Comparison of ENCODE assay signal across 1 cellular context in the genomic region with DNA sequence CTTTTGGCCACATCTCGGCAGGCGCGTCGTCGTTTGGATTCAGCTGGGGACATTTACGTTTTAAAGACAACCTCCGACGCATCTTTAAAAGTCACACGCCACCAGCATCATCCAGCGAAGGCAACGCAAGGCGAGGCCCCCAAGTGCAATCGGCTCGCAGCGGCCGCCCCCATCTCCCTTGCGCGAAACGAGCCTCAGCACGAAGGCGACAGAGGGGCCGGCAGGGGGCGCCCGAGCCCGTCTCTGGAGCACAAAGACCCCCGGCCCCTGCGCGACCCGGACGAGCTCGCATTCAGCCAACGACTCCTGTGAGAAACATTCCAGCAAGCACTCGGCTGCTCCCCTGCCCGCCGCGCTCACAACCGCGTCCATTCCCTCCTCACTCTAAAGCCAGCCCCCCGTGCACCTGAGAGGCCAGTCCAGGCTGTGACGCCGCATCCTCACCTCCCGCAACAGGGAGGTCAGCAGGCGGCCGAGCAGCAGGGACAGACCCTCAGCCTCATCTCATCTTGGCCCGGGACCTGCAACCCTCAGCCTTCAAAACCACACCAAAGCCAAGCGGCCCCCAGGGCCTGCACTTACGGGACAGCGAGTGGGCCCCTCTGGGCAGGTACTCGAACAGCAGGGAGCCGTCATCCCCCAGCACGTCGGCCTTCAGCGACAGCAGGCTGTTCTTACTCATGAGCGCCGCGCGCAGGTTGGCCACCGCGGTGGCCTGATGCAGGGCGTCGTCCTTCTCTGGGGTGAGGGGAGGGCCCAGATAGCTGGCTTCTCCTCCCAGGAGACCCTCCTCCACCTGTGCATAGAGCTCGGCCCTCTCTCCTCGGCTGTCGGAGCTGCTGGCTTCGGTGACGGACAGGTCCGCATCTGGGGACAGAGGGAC.
TF ChIP-seq lines count a peak whose summit lies in the region.

No MANE protein-coding gene starts in this region.

TF ChIP-seq in K562, 482 proteins besides CTCF, POLR2A, EP300 and RAD21 (continued from another document):
- TF ChIP-seq, protein P1, sequence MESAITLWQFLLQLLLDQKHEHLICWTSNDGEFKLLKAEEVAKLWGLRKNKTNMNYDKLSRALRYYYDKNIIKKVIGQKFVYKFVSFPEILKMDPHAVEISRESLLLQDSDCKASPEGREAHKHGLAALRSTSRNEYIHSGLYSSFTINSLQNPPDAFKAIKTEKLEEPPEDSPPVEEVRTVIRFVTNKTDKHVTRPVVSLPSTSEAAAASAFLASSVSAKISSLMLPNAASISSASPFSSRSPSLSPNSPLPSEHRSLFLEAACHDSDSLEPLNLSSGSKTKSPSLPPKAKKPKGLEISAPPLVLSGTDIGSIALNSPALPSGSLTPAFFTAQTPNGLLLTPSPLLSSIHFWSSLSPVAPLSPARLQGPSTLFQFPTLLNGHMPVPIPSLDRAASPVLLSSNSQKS (CRISPR knock-in tag; IDR thresholded peaks at IDR 0.05), result no peak
- TF ChIP-seq ZNF197 (CRISPR knock-in tag; IDR thresholded peaks at IDR 0.05; ENCODE audit: low read depth) (no peak), PHF21A (IDR thresholded peaks at IDR 0.05; ENCODE audit: borderline replicate concordance, low read depth) (no peak), FOXK2 (conservative IDR thresholded peaks at IDR 0.05 in 1 of 2, IDR thresholded peaks at IDR 0.05 in 1 of 2; ENCODE audit: low read depth in 2 of 2) (no peak), MYC (IDR thresholded peaks at IDR 0.05; ENCODE audit: low read depth, low read length) (no peak), MYC (CRISPR knock-in tag; IDR thresholded peaks at IDR 0.05; ENCODE audit: borderline replicate concordance, low read depth) (no peak), RBBP5 (IDR thresholded peaks at IDR 0.05; ENCODE audit: borderline replicate concordance, insufficient read depth, low read length, poor library complexity, severe bottlenecking) (no peak), TRIM24 (IDR thresholded peaks at IDR 0.05) (no peak), SMARCB1 (IDR thresholded peaks at IDR 0.05; ENCODE audit: insufficient read length, low read depth) (no peak), CEBPG (CRISPR knock-in tag; IDR thresholded peaks at IDR 0.05) (peak; percentile 47; the same call in 1 of the 2 replicates), CEBPG (tag; conservative IDR thresholded peaks at IDR 0.05 in 1 of 2, IDR thresholded peaks at IDR 0.05 in 1 of 2) (no peak), SMAD4 (CRISPR knock-in tag; conservative IDR thresholded peaks at IDR 0.05) (no peak), ATF1 (CRISPR knock-in tag; IDR thresholded peaks at IDR 0.05) (no peak), ATF1 (tag; IDR thresholded peaks at IDR 0.05) (no peak), CREM (IDR thresholded peaks at IDR 0.05; ENCODE audit: low read depth) (0 out of 2 replicates have a peak, but pooled peaks have one; percentile 5), ZNF695 (CRISPR knock-in tag; IDR thresholded peaks at IDR 0.05) (no peak), CSDE1 (IDR thresholded peaks at IDR 0.05) (no peak), U2AF2 (optimal IDR thresholded peaks at IDR 0.05; ENCODE audit: low read depth, low read length) (no peak), BRCA1 (IDR thresholded peaks at IDR 0.05) (no peak), BRCA1 (CRISPR knock-in tag; IDR thresholded peaks at IDR 0.05) (no peak), COPS2 (conservative IDR thresholded peaks at IDR 0.05) (no peak), GABPB2 (CRISPR knock-in tag; conservative IDR thresholded peaks at IDR 0.05) (no peak), ESRRA (IDR thresholded peaks at IDR 0.05; ENCODE audit: borderline replicate concordance, low read depth) (no peak), CBX8 (IDR thresholded peaks at IDR 0.05; ENCODE audit: borderline replicate concordance, extremely low read depth, low read depth, low read length, poor library complexity, severe bottlenecking) (no peak), KAT7 (CRISPR knock-in tag; IDR thresholded peaks at IDR 0.05; ENCODE audit: borderline replicate concordance) (no peak), STAG1 (CRISPR knock-in tag; IDR thresholded peaks at IDR 0.05; ENCODE audit: borderline replicate concordance) (peak; percentile 7; the same call in 1 of the 2 replicates), MECOM (CRISPR knock-in tag; IDR thresholded peaks at IDR 0.05) (no peak), MCM2 (IDR thresholded peaks at IDR 0.05; ENCODE audit: low read depth) (no peak), HOXB6 (CRISPR knock-in tag; IDR thresholded peaks at IDR 0.05; ENCODE audit: borderline replicate concordance) (no peak), ETV5 (CRISPR knock-in tag; IDR thresholded peaks at IDR 0.05; ENCODE audit: low read depth) (no peak), TOE1 (IDR thresholded peaks at IDR 0.05; ENCODE audit: borderline replicate concordance) (no peak), TOE1 (CRISPR knock-in tag; IDR thresholded peaks at IDR 0.05; ENCODE audit: borderline replicate concordance, low read depth) (no peak), ZZZ3 (IDR thresholded peaks at IDR 0.05) (no peak), ZBTB7A (IDR thresholded peaks at IDR 0.05; ENCODE audit: borderline replicate concordance, control insufficient read depth, low read depth, low read length) (peak; percentile 90), HNRNPK (IDR thresholded peaks at IDR 0.05; ENCODE audit: low read depth, low read length, poor library complexity, severe bottlenecking) (no peak), CCNT2 (IDR thresholded peaks at IDR 0.05; ENCODE audit: borderline replicate concordance, extremely low read depth, insufficient read length, low read depth, low read length) (no peak), BDP1 (IDR thresholded peaks at IDR 0.05; ENCODE audit: insufficient read depth, insufficient read length) (no peak), ZFX (CRISPR knock-in tag; IDR thresholded peaks at IDR 0.05) (no peak), TAF15 (IDR thresholded peaks at IDR 0.05; ENCODE audit: low read depth, low read length) (no peak), ZNF347 (CRISPR knock-in tag; IDR thresholded peaks at IDR 0.05; ENCODE audit: low read depth) (no peak), FOXP1 (CRISPR knock-in tag; IDR thresholded peaks at IDR 0.05) (no peak)
- TF ChIP-seq, protein P2, sequence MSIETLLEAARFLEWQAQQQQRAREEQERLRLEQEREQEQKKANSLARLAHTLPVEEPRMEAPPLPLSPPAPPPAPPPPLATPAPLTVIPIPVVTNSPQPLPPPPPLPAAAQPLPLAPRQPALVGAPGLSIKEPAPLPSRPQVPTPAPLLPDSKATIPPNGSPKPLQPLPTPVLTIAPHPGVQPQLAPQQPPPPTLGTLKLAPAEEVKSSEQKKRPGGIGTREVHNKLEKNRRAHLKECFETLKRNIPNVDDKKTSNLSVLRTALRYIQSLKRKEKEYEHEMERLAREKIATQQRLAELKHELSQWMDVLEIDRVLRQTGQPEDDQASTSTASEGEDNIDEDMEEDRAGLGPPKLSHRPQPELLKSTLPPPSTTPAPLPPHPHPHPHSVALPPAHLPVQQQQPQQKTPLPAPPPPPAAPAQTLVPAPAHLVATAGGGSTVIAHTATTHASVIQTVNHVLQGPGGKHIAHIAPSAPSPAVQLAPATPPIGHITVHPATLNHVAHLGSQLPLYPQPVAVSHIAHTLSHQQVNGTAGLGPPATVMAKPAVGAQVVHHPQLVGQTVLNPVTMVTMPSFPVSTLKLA (conservative IDR thresholded peaks at IDR 0.05), result no peak
- TF ChIP-seq, protein P3, sequence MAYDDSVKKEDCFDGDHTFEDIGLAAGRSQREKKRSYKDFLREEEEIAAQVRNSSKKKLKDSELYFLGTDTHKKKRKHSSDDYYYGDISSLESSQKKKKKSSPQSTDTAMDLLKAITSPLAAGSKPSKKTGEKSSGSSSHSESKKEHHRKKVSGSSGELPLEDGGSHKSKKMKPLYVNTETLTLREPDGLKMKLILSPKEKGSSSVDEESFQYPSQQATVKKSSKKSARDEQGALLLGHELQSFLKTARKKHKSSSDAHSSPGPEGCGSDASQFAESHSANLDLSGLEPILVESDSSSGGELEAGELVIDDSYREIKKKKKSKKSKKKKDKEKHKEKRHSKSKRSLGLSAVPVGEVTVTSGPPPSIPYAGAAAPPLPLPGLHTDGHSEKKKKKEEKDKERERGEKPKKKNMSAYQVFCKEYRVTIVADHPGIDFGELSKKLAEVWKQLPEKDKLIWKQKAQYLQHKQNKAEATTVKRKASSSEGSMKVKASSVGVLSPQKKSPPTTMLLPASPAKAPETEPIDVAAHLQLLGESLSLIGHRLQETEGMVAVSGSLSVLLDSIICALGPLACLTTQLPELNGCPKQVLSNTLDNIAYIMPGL (CRISPR knock-in tag; IDR thresholded peaks at IDR 0.05), result no peak
- TF ChIP-seq, protein P4, sequence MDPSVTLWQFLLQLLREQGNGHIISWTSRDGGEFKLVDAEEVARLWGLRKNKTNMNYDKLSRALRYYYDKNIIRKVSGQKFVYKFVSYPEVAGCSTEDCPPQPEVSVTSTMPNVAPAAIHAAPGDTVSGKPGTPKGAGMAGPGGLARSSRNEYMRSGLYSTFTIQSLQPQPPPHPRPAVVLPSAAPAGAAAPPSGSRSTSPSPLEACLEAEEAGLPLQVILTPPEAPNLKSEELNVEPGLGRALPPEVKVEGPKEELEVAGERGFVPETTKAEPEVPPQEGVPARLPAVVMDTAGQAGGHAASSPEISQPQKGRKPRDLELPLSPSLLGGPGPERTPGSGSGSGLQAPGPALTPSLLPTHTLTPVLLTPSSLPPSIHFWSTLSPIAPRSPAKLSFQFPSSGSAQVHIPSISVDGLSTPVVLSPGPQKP (CRISPR knock-in tag; IDR thresholded peaks at IDR 0.05), result no peak
- TF ChIP-seq, protein P5, sequence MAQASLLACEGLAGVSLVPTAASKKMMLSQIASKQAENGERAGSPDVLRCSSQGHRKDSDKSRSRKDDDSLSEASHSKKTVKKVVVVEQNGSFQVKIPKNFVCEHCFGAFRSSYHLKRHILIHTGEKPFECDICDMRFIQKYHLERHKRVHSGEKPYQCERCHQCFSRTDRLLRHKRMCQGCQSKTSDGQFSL (CRISPR knock-in tag; IDR thresholded peaks at IDR 0.05), result no peak
- TF ChIP-seq, protein P5 (tag; IDR thresholded peaks at IDR 0.05), result no peak
- TF ChIP-seq, protein P6, sequence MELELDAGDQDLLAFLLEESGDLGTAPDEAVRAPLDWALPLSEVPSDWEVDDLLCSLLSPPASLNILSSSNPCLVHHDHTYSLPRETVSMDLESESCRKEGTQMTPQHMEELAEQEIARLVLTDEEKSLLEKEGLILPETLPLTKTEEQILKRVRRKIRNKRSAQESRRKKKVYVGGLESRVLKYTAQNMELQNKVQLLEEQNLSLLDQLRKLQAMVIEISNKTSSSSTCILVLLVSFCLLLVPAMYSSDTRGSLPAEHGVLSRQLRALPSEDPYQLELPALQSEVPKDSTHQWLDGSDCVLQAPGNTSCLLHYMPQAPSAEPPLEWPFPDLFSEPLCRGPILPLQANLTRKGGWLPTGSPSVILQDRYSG (tag; conservative IDR thresholded peaks at IDR 0.05; ENCODE audit: low read depth), result no peak
- TF ChIP-seq, protein P7, sequence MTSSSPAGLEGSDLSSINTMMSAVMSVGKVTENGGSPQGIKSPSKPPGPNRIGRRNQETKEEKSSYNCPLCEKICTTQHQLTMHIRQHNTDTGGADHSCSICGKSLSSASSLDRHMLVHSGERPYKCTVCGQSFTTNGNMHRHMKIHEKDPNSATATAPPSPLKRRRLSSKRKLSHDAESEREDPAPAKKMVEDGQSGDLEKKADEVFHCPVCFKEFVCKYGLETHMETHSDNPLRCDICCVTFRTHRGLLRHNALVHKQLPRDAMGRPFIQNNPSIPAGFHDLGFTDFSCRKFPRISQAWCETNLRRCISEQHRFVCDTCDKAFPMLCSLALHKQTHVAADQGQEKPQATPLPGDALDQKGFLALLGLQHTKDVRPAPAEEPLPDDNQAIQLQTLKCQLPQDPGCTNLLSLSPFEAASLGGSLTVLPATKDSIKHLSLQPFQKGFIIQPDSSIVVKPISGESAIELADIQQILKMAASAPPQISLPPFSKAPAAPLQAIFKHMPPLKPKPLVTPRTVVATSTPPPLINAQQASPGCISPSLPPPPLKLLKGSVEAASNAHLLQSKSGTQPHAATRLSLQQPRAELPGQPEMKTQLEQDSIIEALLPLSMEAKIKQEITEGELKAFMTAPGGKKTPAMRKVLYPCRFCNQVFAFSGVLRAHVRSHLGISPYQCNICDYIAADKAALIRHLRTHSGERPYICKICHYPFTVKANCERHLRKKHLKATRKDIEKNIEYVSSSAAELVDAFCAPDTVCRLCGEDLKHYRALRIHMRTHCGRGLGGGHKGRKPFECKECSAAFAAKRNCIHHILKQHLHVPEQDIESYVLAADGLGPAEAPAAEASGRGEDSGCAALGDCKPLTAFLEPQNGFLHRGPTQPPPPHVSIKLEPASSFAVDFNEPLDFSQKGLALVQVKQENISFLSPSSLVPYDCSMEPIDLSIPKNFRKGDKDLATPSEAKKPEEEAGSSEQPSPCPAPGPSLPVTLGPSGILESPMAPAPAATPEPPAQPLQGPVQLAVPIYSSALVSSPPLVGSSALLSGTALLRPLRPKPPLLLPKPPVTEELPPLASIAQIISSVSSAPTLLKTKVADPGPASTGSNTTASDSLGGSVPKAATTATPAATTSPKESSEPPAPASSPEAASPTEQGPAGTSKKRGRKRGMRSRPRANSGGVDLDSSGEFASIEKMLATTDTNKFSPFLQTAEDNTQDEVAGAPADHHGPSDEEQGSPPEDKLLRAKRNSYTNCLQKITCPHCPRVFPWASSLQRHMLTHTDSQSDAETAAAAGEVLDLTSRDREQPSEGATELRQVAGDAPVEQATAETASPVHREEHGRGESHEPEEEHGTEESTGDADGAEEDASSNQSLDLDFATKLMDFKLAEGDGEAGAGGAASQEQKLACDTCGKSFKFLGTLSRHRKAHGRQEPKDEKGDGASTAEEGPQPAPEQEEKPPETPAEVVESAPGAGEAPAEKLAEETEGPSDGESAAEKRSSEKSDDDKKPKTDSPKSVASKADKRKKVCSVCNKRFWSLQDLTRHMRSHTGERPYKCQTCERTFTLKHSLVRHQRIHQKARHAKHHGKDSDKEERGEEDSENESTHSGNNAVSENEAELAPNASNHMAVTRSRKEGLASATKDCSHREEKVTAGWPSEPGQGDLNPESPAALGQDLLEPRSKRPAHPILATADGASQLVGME (CRISPR knock-in tag; IDR thresholded peaks at IDR 0.05), result no peak
- TF ChIP-seq, protein P8, sequence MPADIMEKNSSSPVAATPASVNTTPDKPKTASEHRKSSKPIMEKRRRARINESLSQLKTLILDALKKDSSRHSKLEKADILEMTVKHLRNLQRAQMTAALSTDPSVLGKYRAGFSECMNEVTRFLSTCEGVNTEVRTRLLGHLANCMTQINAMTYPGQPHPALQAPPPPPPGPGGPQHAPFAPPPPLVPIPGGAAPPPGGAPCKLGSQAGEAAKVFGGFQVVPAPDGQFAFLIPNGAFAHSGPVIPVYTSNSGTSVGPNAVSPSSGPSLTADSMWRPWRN (IDR thresholded peaks at IDR 0.05; ENCODE audit: low read depth), result no peak
- TF ChIP-seq, protein P9, sequence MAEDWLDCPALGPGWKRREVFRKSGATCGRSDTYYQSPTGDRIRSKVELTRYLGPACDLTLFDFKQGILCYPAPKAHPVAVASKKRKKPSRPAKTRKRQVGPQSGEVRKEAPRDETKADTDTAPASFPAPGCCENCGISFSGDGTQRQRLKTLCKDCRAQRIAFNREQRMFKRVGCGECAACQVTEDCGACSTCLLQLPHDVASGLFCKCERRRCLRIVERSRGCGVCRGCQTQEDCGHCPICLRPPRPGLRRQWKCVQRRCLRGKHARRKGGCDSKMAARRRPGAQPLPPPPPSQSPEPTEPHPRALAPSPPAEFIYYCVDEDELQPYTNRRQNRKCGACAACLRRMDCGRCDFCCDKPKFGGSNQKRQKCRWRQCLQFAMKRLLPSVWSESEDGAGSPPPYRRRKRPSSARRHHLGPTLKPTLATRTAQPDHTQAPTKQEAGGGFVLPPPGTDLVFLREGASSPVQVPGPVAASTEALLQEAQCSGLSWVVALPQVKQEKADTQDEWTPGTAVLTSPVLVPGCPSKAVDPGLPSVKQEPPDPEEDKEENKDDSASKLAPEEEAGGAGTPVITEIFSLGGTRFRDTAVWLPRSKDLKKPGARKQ (CRISPR knock-in tag; IDR thresholded peaks at IDR 0.05), result peak; percentile 66; the same call in 1 of the 2 replicates
TF ChIP-seq in K562: peak in this region for 9.
